8 cellular contexts compared by ENCODE assay signal in genomic region chr5:117590944-117591343, GRCh38.
DNase-seq lines count a peak whose midpoint lies in the region; ATAC-seq, FAIRE-seq and TF ChIP-seq lines count a peak whose summit lies in the region.

No MANE protein-coding gene starts in this region.

- H3K9me3 ChIP-seq in SK-N-SH (no peaks in the 10 kb centered on the region), HepG2 (ENCODE audit: low read length) (no peaks in the 10 kb centered on the region)

- TF ChIP-seq CTCF in SK-N-SH (IDR thresholded peaks at IDR 0.05) (no peak), HepG2 (CRISPR knock-in tag; IDR thresholded peaks at IDR 0.05) (peak; percentile 40; the same call in 1 of the 2 replicates)

- peak; percentile 13 for DNase-seq in SK-N-SH
- peak; percentile 32 for DNase-seq in RKO (ENCODE audit: low spot score)
- peak; percentile 25 for DNase-seq in HepG2 (ENCODE audit: low spot score)
- no peak for DNase-seq in nucleus accumbens (lab: John Stamatoyannopoulos, UW)
- no peak for DNase-seq in midbrain (lab: John Stamatoyannopoulos, UW)
- no peak for DNase-seq in HuH-7.5 (ENCODE audit: low spot score)

- H3K4me2 ChIP-seq in SK-N-SH: no peak overlapping the region
- no peak overlapping the region for H3K4me2 ChIP-seq in HepG2 (ENCODE audit: low read depth, low read length)

- 31% methylated on average over 1 of the region's 1 CpG for WGBS in SK-N-SH (ENCODE audit: low lambda C conversion rate)
- 0% methylated on average over 1 of the region's 1 CpG for WGBS in HepG2 (ENCODE audit: low lambda C conversion rate)

- no peak overlapping the region for H2AFZ ChIP-seq in SK-N-SH (ENCODE audit: low read depth)
- H2AFZ ChIP-seq in HepG2 (ENCODE audit: low read length): no peak overlapping the region

- CTCF ChIA-PET in SK-N-SH (lab: Yijun Ruan, JAX): interaction anchor here (0.7 to 1.6 kb wide), 4 partner anchors 10 to 1084 kb away, joined by 3 read pairs; no protein-coding TSS in a partner anchor
- CTCF ChIA-PET in HepG2 (lab: Yijun Ruan, JAX; ENCODE audit: low intra/inter-chr PET ratio, low total read pairs): no interaction called here

- in situ Hi-C loops in HepG2 (cut with HindIII; ENCODE audit: extremely low pct_ligation_motif_present, low pct_unique_long_range_greater_than_20kb): loop anchor here (25.0 kb wide), 1 partner anchor 1021 kb away; no protein-coding TSS in a partner anchor

- POLR2A ChIA-PET in SK-N-SH (lab: Yijun Ruan, JAX) (no interaction called here), HepG2 (lab: Yijun Ruan, JAX) (no interaction called here)

- FAIRE-seq in HepG2 (lab: Jason Lieb, UNC): peak; percentile 4

- H4K20me1 ChIP-seq in SK-N-SH (ENCODE audit: insufficient read depth) (no peaks in the 10 kb centered on the region), HepG2 (ENCODE audit: insufficient read depth, low read length) (no peaks in the 10 kb centered on the region)

- H3K36me3 ChIP-seq in SK-N-SH (replicated peaks in 1 of 2; ENCODE audit: control insufficient read depth in 1 of 2, insufficient read depth in 2 of 2, low read length in 1 of 2): no peaks in the 10 kb centered on the region
- no peaks in the 10 kb centered on the region for H3K36me3 ChIP-seq in HepG2 (replicated peaks in 1 of 2; ENCODE audit: control insufficient read depth in 1 of 2, insufficient read depth in 2 of 2, low read length in 2 of 2)

- H3K27ac ChIP-seq in SK-N-SH (ENCODE audit: low read depth in 2 of 2, low read length in 1 of 2) (no peak overlapping the region), HepG2 (ENCODE audit: extremely low read length, insufficient read depth, low read length) (no peak overlapping the region)

- ATAC-seq in SK-N-SH treated with all-trans-retinoic acid at 6 μM for 48 hours: no peak
- peak; percentile 64 for ATAC-seq in HG02885 (IDR thresholded peaks at IDR 0.05; ENCODE audit: poor library complexity, unreplicated experiment)
- peak; percentile 62 for ATAC-seq in HepG2

- TF ChIP-seq EP300 in SK-N-SH (IDR thresholded peaks at IDR 0.05; ENCODE audit: borderline replicate concordance in 1 of 2, low read depth in 1 of 2, low read length in 1 of 2) (no peak), HepG2 (IDR thresholded peaks at IDR 0.05; ENCODE audit: low read depth in 2 of 2, low read length in 2 of 2) (no peak), HepG2 (CRISPR knock-in tag; IDR thresholded peaks at IDR 0.05; ENCODE audit: borderline replicate concordance) (no peak)

- H3K27me3 ChIP-seq in SK-N-SH (ENCODE audit: insufficient read depth) (no peaks in the 10 kb centered on the region), HepG2 (ENCODE audit: control insufficient read depth in 1 of 2, insufficient read depth in 2 of 2, low read length in 2 of 2) (no peaks in the 10 kb centered on the region)

- no TSS peak for BruUV-seq in HepG2 (replicated peaks; lab: Mats Ljungman, UMichigan)

- intact Hi-C loops in HepG2 (cut with micrococcal nuclease; ENCODE audit: unreplicated experiment): loop anchor here (5.0 kb wide), 1 partner anchor 1021 kb away; no protein-coding TSS in a partner anchor

- no peak overlapping the region for H3K9ac ChIP-seq in SK-N-SH
- no peak overlapping the region for H3K9ac ChIP-seq in HepG2 (ENCODE audit: insufficient read depth, low read depth, low read length)

- no peaks in the 10 kb centered on the region for H3K9me2 ChIP-seq in SK-N-SH

- no peak for TF ChIP-seq POLR2A in HepG2 (IDR thresholded peaks at IDR 0.05; ENCODE audit: insufficient read depth in 1 of 2, low read depth in 2 of 2, low read length in 2 of 2)

- H3K4me3 ChIP-seq in SK-N-SH (ENCODE audit: low read depth in 2 of 2, low read length in 1 of 2): no peak overlapping the region
- no peak overlapping the region for H3K4me3 ChIP-seq in HepG2 (replicated peaks in 1 of 3; ENCODE audit: insufficient read depth in 1 of 3, low read depth in 2 of 3, low read length in 3 of 3)

- TF ChIP-seq RAD21 in SK-N-SH (IDR thresholded peaks at IDR 0.05; ENCODE audit: low read length) (peak; percentile 68), HepG2 (CRISPR knock-in tag; IDR thresholded peaks at IDR 0.05) (no peak)

- H3K4me1 ChIP-seq in SK-N-SH (ENCODE audit: control insufficient read depth in 1 of 2, insufficient read depth in 2 of 2, low read depth in 1 of 2, low read length in 1 of 2) (no peaks in the 10 kb centered on the region), HepG2 (ENCODE audit: insufficient read depth, low read length) (no peaks in the 10 kb centered on the region)

- no peaks in the 10 kb centered on the region for H3F3A ChIP-seq in SK-N-SH (replicated peaks; ENCODE audit: insufficient read depth)

- H3K79me2 ChIP-seq in SK-N-SH (ENCODE audit: insufficient read depth) (no peaks in the 10 kb centered on the region), HepG2 (ENCODE audit: insufficient read depth, low read length) (no peaks in the 10 kb centered on the region)

TF ChIP-seq in SK-N-SH, 30 proteins besides CTCF, POLR2A, EP300 and RAD21 (continues in another document):
- peak; percentile 26; the same call in 1 of the 2 replicates for TF ChIP-seq SMC3 (IDR thresholded peaks at IDR 0.05; ENCODE audit: low read depth, low read length)
- TF ChIP-seq POLR2AphosphoS5 (IDR thresholded peaks at IDR 0.05; ENCODE audit: low read depth, low read length): no peak
- no peak for TF ChIP-seq ZBTB33 (IDR thresholded peaks at IDR 0.05; ENCODE audit: borderline replicate concordance, low read depth)

TF ChIP-seq in SK-N-SH treated with all-trans-retinoic acid at 6 μM for 48 hours, 23 proteins besides CTCF, POLR2A, EP300 and RAD21:
- TF ChIP-seq CSDC2 (CRISPR knock-in tag; IDR thresholded peaks at IDR 0.05): no peak
- TF ChIP-seq, protein P1, sequence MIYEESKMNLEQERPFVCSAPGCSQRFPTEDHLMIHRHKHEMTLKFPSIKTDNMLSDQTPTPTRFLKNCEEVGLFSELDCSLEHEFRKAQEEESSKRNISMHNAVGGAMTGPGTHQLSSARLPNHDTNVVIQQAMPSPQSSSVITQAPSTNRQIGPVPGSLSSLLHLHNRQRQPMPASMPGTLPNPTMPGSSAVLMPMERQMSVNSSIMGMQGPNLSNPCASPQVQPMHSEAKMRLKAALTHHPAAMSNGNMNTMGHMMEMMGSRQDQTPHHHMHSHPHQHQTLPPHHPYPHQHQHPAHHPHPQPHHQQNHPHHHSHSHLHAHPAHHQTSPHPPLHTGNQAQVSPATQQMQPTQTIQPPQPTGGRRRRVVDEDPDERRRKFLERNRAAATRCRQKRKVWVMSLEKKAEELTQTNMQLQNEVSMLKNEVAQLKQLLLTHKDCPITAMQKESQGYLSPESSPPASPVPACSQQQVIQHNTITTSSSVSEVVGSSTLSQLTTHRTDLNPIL (CRISPR knock-in tag; IDR thresholded peaks at IDR 0.05; ENCODE audit: low read depth): no peak
- no peak for TF ChIP-seq ZFP3 (CRISPR knock-in tag; IDR thresholded peaks at IDR 0.05)
- no peak for TF ChIP-seq TOX (CRISPR knock-in tag; IDR thresholded peaks at IDR 0.05; ENCODE audit: borderline replicate concordance)
- TF ChIP-seq ZNF8 (CRISPR knock-in tag; IDR thresholded peaks at IDR 0.05): no peak
- no peak for TF ChIP-seq GLIS3 (CRISPR knock-in tag; IDR thresholded peaks at IDR 0.05)
- TF ChIP-seq BACH2 (CRISPR knock-in tag; IDR thresholded peaks at IDR 0.05; ENCODE audit: borderline replicate concordance): no peak
- no peak for TF ChIP-seq ZFP30 (CRISPR knock-in tag; IDR thresholded peaks at IDR 0.05)
- no peak for TF ChIP-seq ZC3H10 (CRISPR knock-in tag; IDR thresholded peaks at IDR 0.05)

TF ChIP-seq in HepG2, 621 proteins besides CTCF, POLR2A, EP300 and RAD21:
- peak; percentile 57 for TF ChIP-seq STAG1 (CRISPR knock-in tag; IDR thresholded peaks at IDR 0.05)
- TF ChIP-seq SMAD9 (CRISPR knock-in tag; IDR thresholded peaks at IDR 0.05): no peak
- no peak for TF ChIP-seq ZBTB38 (CRISPR knock-in tag; IDR thresholded peaks at IDR 0.05)

Comparison
In these comparisons a context has a peak if more than half of its experiments do, and no peak if none do; other contexts are left out.
1. DNase-seq: peak in SK-N-SH (single experiment), RKO (single experiment) and HepG2 (single experiment); none in nucleus accumbens (0 of 56), midbrain (single experiment) and HuH-7.5 (single experiment).
2. Of the 25 proteins assayed by ChIP-seq in both HepG2 and SK-N-SH: peak only in HepG2: CTCF; only in SK-N-SH: RAD21 and SMC3; in both: none; in neither: 22.